1 cellular context compared by ENCODE assay signal in the genomic region with DNA sequence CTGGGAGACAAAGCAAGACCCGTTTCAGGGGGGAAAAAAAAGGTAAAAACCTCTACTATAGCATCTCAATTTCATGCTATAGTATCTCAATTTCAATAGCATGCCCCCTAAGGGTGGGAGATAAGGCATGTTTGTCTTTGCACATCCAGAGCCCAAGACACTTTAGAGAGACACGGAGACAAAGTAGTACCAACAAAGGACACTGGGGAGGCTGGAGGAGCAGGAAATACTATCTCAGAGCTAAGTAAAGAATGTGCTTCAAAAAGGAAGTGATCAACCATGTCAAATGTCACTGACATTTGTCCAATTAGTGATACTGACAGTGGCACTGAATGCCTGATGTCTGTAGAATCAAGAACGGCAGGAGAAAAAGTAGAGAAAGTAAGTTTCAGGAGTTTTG.
TF ChIP-seq lines count a peak whose summit lies in the region.

No MANE protein-coding gene starts in this region.

TF ChIP-seq in HCT116, 20 proteins besides CTCF, POLR2A, EP300 and RAD21:
- TF ChIP-seq JUND (IDR thresholded peaks at IDR 0.05) (no peak), SP1 (IDR thresholded peaks at IDR 0.05; ENCODE audit: low read depth) (no peak), SRF (IDR thresholded peaks at IDR 0.05; ENCODE audit: low read depth) (no peak), SIN3A (IDR thresholded peaks at IDR 0.05; ENCODE audit: low read depth) (no peak)
